ENCODE assay signal across 1 cellular context in genomic region chr5:95511606-95512005, GRCh38.
TF ChIP-seq lines count a peak whose summit lies in the region.

No MANE protein-coding gene starts in this region.

TF ChIP-seq in IMR-90, 13 proteins besides CTCF, POLR2A, EP300 and RAD21:
- no peak for TF ChIP-seq BHLHE40 (IDR thresholded peaks at IDR 0.05; ENCODE audit: low read depth, low read length)
- TF ChIP-seq SMC3 (IDR thresholded peaks at IDR 0.05; ENCODE audit: low read depth, low read length), result no peak
- TF ChIP-seq CHD1 (IDR thresholded peaks at IDR 0.05; ENCODE audit: low read depth, low read length), result no peak
- TF ChIP-seq CEBPB (IDR thresholded peaks at IDR 0.05; ENCODE audit: low read depth, low read length), result no peak
